In genomic region chr4:76434901-76435688, GRCh38 we compare ENCODE assay signal across 8 cellular contexts.
DNase-seq lines count a peak whose midpoint lies in the region; ATAC-seq and TF ChIP-seq lines count a peak whose summit lies in the region.

Gene SHROOM3, plus strand, starts transcription at chr4:76435229. Its CDS starts 824 bp downstream, at chr4:76436053.

- intact Hi-C loops in tibial artery (cut with DNase I; ENCODE audit: low total_unique reads) = loop anchor here (5.0 to 10.0 kb wide), 2 partner anchors 72 to 320 kb away; no protein-coding TSS in a partner anchor

- peak within 1 kb of the TSS; percentile 43 to 69 for H3K27ac ChIP-seq in tibial artery

- in situ Hi-C loops in KBM-7 (cut with MboI; ENCODE audit: low pct_unique_long_range_greater_than_20kb, low sequenced_read_pairs) = no loop called here

- no peaks in the 10 kb centered on the region for H3K9me3 ChIP-seq in tibial artery

- TF ChIP-seq CTCF in choroid plexus epithelial cell (conservative IDR thresholded peaks at IDR 0.05; ENCODE audit: low read depth, low read length) = no peak
- no peak for TF ChIP-seq CTCF in tibial artery (IDR thresholded peaks at IDR 0.05)

- no peak for ATAC-seq in HG03025 (IDR thresholded peaks at IDR 0.05; ENCODE audit: low FRiP score, unreplicated experiment)
- ATAC-seq in HG02852 (IDR thresholded peaks at IDR 0.05; ENCODE audit: unreplicated experiment) = no peak

- H3K4me3 ChIP-seq in choroid plexus epithelial cell (ENCODE audit: low read depth, low read length) = no peak within 1 kb of the TSS
- peak within 1 kb of the TSS; percentile 42 to 43 for H3K4me3 ChIP-seq in tibial artery

- DNase-seq in KBM-7 = peak; percentile 23
- peak; percentile 22 for DNase-seq in choroid plexus epithelial cell (ENCODE audit: low read depth)
- DNase-seq in left kidney (ENCODE audit: low read depth, low spot score) = peak; percentile 38
- peak in 1 of 2 donors; percentile 50 for DNase-seq in tibial artery
- no peak for DNase-seq in NK-92 treated with Interleukin-12 subunit alpha and Interleukin-12 subunit beta, amount 100 ng/mL, for 24 hours (lab: John Stamatoyannopoulos, UW)
- DNase-seq in SIG-M5 treated with dmso at 0.1 percent for 504 hours (lab: John Stamatoyannopoulos, UW; ENCODE audit: unreplicated experiment) = no peak

- no peaks in the 10 kb centered on the region for H3K27me3 ChIP-seq in tibial artery

- H3K4me1 ChIP-seq in tibial artery = peaks cover 0 to 19% (median 3%) of the 10 kb centered on the region in 4 donors

- no peaks in the 10 kb centered on the region for H3K36me3 ChIP-seq in tibial artery

Comparison
In these comparisons a context has a peak if more than half of its experiments do, and no peak if none do; other contexts are left out.
1. DNase-seq: peak in KBM-7 (single experiment), choroid plexus epithelial cell (single experiment) and left kidney (single experiment); none in NK-92 treated with Interleukin-12 subunit alpha and Interleukin-12 subunit beta, amount 100 ng/mL, for 24 hours (single experiment) and SIG-M5 treated with dmso at 0.1 percent for 504 hours (single experiment).